ENCODE assay signal across 8 cellular contexts in genomic region chr17:82334622-82335394, GRCh38. TPM values are rescaled to one million over a fixed set of nuclear protein-coding genes. Genes with fewer than 3 reads are reported as not detected.
DNase-seq lines count a peak whose midpoint lies in the region; ATAC-seq, FAIRE-seq and TF ChIP-seq lines count a peak whose summit lies in the region.

No MANE protein-coding gene starts in this region.

- H3K36me3 ChIP-seq in HepG2 (replicated peaks in 1 of 2; ENCODE audit: control insufficient read depth in 1 of 2, insufficient read depth in 2 of 2, low read length in 2 of 2) (no peaks in the 10 kb centered on the region), urinary bladder (ENCODE audit: insufficient read depth) (no peaks in the 10 kb centered on the region)

- ATAC-seq in Right ventricle myocardium superior (ENCODE audit: poor library complexity) (peak; percentile 6), Right ventricle myocardium inferior (no peak), HepG2 (no peak), GM19324 (IDR thresholded peaks at IDR 0.05; ENCODE audit: low FRiP score, unreplicated experiment) (no peak), GM21576 (IDR thresholded peaks at IDR 0.05; ENCODE audit: unreplicated experiment) (no peak), HG02678 (IDR thresholded peaks at IDR 0.05; ENCODE audit: unreplicated experiment) (no peak)

- BruUV-seq in HepG2 (replicated peaks; lab: Mats Ljungman, UMichigan): no TSS peak

- DNase-seq in Right ventricle myocardium superior (no peak), Right ventricle myocardium inferior (ENCODE audit: missing footprints) (no peak), HepG2 (ENCODE audit: low spot score) (no peak)

- CTCF ChIA-PET in HepG2 (lab: Yijun Ruan, JAX; ENCODE audit: low intra/inter-chr PET ratio, low total read pairs): no interaction called here

- TF ChIP-seq EP300 in HepG2 (IDR thresholded peaks at IDR 0.05; ENCODE audit: low read depth in 2 of 2, low read length in 2 of 2) (no peak), HepG2 (CRISPR knock-in tag; IDR thresholded peaks at IDR 0.05; ENCODE audit: borderline replicate concordance) (no peak)

- H3K4me3 Mint-ChIP-seq in activated naive CD8-positive, alpha-beta T cell: peak overlapping the region; percentile 91

- POLR2A ChIA-PET in HepG2 (lab: Yijun Ruan, JAX): interaction anchor here (1.1 to 20.8 kb wide), 5 partner anchors 7 to 42 kb away, joined by 3 to 270 read pairs (median 44); no protein-coding TSS in a partner anchor

- H3K4me1 Mint-ChIP-seq in activated naive CD8-positive, alpha-beta T cell (ENCODE audit: low read depth): peaks cover 20% of the 10 kb centered on the region

- no peak for TF ChIP-seq RAD21 in HepG2 (CRISPR knock-in tag; IDR thresholded peaks at IDR 0.05)

- H3K4me1 ChIP-seq in HepG2 (ENCODE audit: insufficient read depth, low read length) (peaks cover 88% of the 10 kb centered on the region), urinary bladder (ENCODE audit: insufficient read depth) (no peaks in the 10 kb centered on the region)

- H3K9me3 ChIP-seq in HepG2 (ENCODE audit: low read length): no peaks in the 10 kb centered on the region

- no peak overlapping the region for H2AFZ ChIP-seq in HepG2 (ENCODE audit: low read length)

- TF ChIP-seq POLR2A in HepG2 (IDR thresholded peaks at IDR 0.05; ENCODE audit: insufficient read depth in 1 of 2, low read depth in 2 of 2, low read length in 2 of 2): 0 out of 4 replicates have a peak, but pooled peaks of 1 of the 2 experiments have one; percentile 22

- H3K27ac Mint-ChIP-seq in activated naive CD8-positive, alpha-beta T cell: peak overlapping the region; percentile 87

- no peak for TF ChIP-seq CTCF in HepG2 (CRISPR knock-in tag; IDR thresholded peaks at IDR 0.05)

- in situ Hi-C loops in HepG2 (cut with HindIII; ENCODE audit: extremely low pct_ligation_motif_present, low pct_unique_long_range_greater_than_20kb): no loop called here

- H3K27me3 ChIP-seq in HepG2 (ENCODE audit: control insufficient read depth in 1 of 2, insufficient read depth in 2 of 2, low read length in 2 of 2): no peaks in the 10 kb centered on the region

- no peaks in the 10 kb centered on the region for H3K9me3 Mint-ChIP-seq in activated naive CD8-positive, alpha-beta T cell (ENCODE audit: low read depth)

- 25% methylated on average over 16 of the region's 16 CpGs for WGBS in HepG2 (ENCODE audit: low lambda C conversion rate)
- 39% methylated on average over 16 of the region's 16 CpGs for WGBS in urinary bladder

- intact Hi-C loops in Right ventricle myocardium superior (cut with DNase I): no loop called here
- intact Hi-C loops in Right ventricle myocardium inferior (cut with DNase I): no loop called here
- intact Hi-C loops in HepG2 (cut with micrococcal nuclease; ENCODE audit: unreplicated experiment): loop anchor here (5.0 to 10.0 kb wide), 2 partner anchors 33 to 180 kb away; partner anchors contain the start of gene FOXK2

- H3K4me3 ChIP-seq in HepG2 (replicated peaks in 1 of 3; ENCODE audit: insufficient read depth in 1 of 3, low read depth in 2 of 3, low read length in 3 of 3) (peak overlapping the region; percentile 25 to 63 (median 33); a peak in 5 of 6 replicates), urinary bladder (ENCODE audit: low read depth, low read length) (peak overlapping the region; percentile 34)

- H3K79me2 ChIP-seq in HepG2 (ENCODE audit: insufficient read depth, low read length): peaks cover 3% of the 10 kb centered on the region

- H3K9ac ChIP-seq in HepG2 (ENCODE audit: insufficient read depth, low read depth, low read length): peak overlapping the region; percentile 43

- no peaks in the 10 kb centered on the region for H3K27me3 Mint-ChIP-seq in activated naive CD8-positive, alpha-beta T cell

- FAIRE-seq in HepG2 (lab: Jason Lieb, UNC): peak; percentile 73

- H3K27ac ChIP-seq in HepG2 (ENCODE audit: extremely low read length, insufficient read depth, low read length): peak overlapping the region; percentile 38
- peak overlapping the region; percentile 11 for H3K27ac ChIP-seq in urinary bladder (ENCODE audit: low read depth)

- peak overlapping the region; percentile 71 for H3K4me2 ChIP-seq in HepG2 (ENCODE audit: low read depth, low read length)

- H4K20me1 ChIP-seq in HepG2 (ENCODE audit: insufficient read depth, low read length): no peaks in the 10 kb centered on the region

- H3K36me3 Mint-ChIP-seq in activated naive CD8-positive, alpha-beta T cell: no peaks in the 10 kb centered on the region

RNA-seq across cellular contexts. Expression of gene SECTM1, which starts 1.2 kb away (rescaled TPM):
- total RNA-seq in Right ventricle myocardium superior (4.3 TPM), Right ventricle myocardium inferior (4.9 TPM), HepG2 (2016; rRNA removed; fragmentation: Illumina TruSeq; extraction: Trizol) (2.4 and 5.3 TPM in 2 replicates), urinary bladder (15.9 TPM)
- total RNA-seq in HepG2 (2016; cell fraction: cytosol; rRNA removed; fragmentation: Illumina TruSeq; extraction: Trizol; ENCODE audit: low read depth): 3.3 TPM in 2 replicates
- 3.0 and 5.5 TPM in 2 replicates for total RNA-seq in HepG2 (2016; cell fraction: insoluble cytoplasmic fraction; rRNA removed; fragmentation: Illumina TruSeq; extraction: Trizol)
- 3.8 and 5.6 TPM in 2 replicates for total RNA-seq in HepG2 (2016; cell fraction: membrane; rRNA removed; fragmentation: Illumina TruSeq; extraction: Trizol)
- 6.9 and 7.3 TPM in 2 replicates for total RNA-seq in HepG2 (2016; cell fraction: nucleus; rRNA removed; fragmentation: Illumina TruSeq; extraction: Trizol)
- polyA plus RNA-seq in HepG2 (2011; rRNA removed) (3.5 and 4.2 TPM in 2 replicates), urinary bladder (19.2 TPM)
- 2.7 and 4.2 TPM in 2 replicates for polyA plus RNA-seq in HepG2 (2011; cell fraction: cytosol; rRNA removed)
- polyA plus RNA-seq in HepG2 (2011; cell fraction: nucleus; rRNA removed): 6.7 and 7.1 TPM in 2 replicates
- polyA plus RNA-seq in HepG2 (2012): 5.0 and 7.2 TPM in 2 replicates
- 2.6 and 3.4 TPM in 2 replicates for polyA plus RNA-seq in HepG2 (2016; cell fraction: cytosol; fragmentation: Illumina TruSeq; extraction: Trizol; ENCODE audit: low read depth)
- 4.0 and 4.2 TPM in 2 replicates for polyA plus RNA-seq in HepG2 (2016; cell fraction: insoluble cytoplasmic fraction; fragmentation: Illumina TruSeq; extraction: Trizol; ENCODE audit: low read depth)
- 4.3 and 4.7 TPM in 2 replicates for polyA plus RNA-seq in HepG2 (2016; cell fraction: membrane; fragmentation: Illumina TruSeq; extraction: Trizol; ENCODE audit: low read depth)
- 5.1 and 5.5 TPM in 2 replicates for polyA plus RNA-seq in HepG2 (2016; cell fraction: nucleus; fragmentation: Illumina TruSeq; extraction: Trizol; ENCODE audit: insufficient read depth, low read depth)
- polyA minus RNA-seq in HepG2 (2011; rRNA and poly(A)+ RNA removed; ENCODE audit: low replicate concordance): 8.8 and 15.0 TPM in 2 replicates
- polyA minus RNA-seq in HepG2 (2011; cell fraction: cytosol; rRNA and poly(A)+ RNA removed): 1.9 and 2.6 TPM in 2 replicates
- 5.0 and 7.3 TPM in 2 replicates for polyA minus RNA-seq in HepG2 (2011; cell fraction: nucleus; rRNA and poly(A)+ RNA removed)

RNA-seq across cellular contexts. Expression of gene CD7, which starts 17.4 kb away (rescaled TPM):
- total RNA-seq in Right ventricle myocardium superior (0.75 TPM), Right ventricle myocardium inferior (0.73 TPM), HepG2 (2016; rRNA removed; fragmentation: Illumina TruSeq; extraction: Trizol) (29.7 and 67.6 TPM in 2 replicates), urinary bladder (0.69 TPM)
- 23.3 and 25.5 TPM in 2 replicates for total RNA-seq in HepG2 (2016; cell fraction: cytosol; rRNA removed; fragmentation: Illumina TruSeq; extraction: Trizol; ENCODE audit: low read depth)
- 24.7 and 74.3 TPM in 2 replicates for total RNA-seq in HepG2 (2016; cell fraction: insoluble cytoplasmic fraction; rRNA removed; fragmentation: Illumina TruSeq; extraction: Trizol)
- total RNA-seq in HepG2 (2016; cell fraction: membrane; rRNA removed; fragmentation: Illumina TruSeq; extraction: Trizol): 36.8 and 47.2 TPM in 2 replicates
- total RNA-seq in HepG2 (2016; cell fraction: nucleus; rRNA removed; fragmentation: Illumina TruSeq; extraction: Trizol): 53.2 and 64.7 TPM in 2 replicates
- polyA plus RNA-seq in HepG2 (2011; rRNA removed) (72.7 and 76.4 TPM in 2 replicates), urinary bladder (3.7 TPM)
- polyA plus RNA-seq in HepG2 (2011; cell fraction: cytosol; rRNA removed): 34.4 and 89.4 TPM in 2 replicates
- polyA plus RNA-seq in HepG2 (2011; cell fraction: nucleus; rRNA removed): 127 and 155 TPM in 2 replicates
- polyA plus RNA-seq in HepG2 (2012): 46.2 and 62.8 TPM in 2 replicates
- 56.5 and 63.8 TPM in 2 replicates for polyA plus RNA-seq in HepG2 (2016; cell fraction: cytosol; fragmentation: Illumina TruSeq; extraction: Trizol; ENCODE audit: low read depth)
- 56.7 and 68.4 TPM in 2 replicates for polyA plus RNA-seq in HepG2 (2016; cell fraction: insoluble cytoplasmic fraction; fragmentation: Illumina TruSeq; extraction: Trizol; ENCODE audit: low read depth)
- polyA plus RNA-seq in HepG2 (2016; cell fraction: membrane; fragmentation: Illumina TruSeq; extraction: Trizol; ENCODE audit: low read depth): 78.3 and 78.6 TPM in 2 replicates
- polyA plus RNA-seq in HepG2 (2016; cell fraction: nucleus; fragmentation: Illumina TruSeq; extraction: Trizol; ENCODE audit: insufficient read depth, low read depth): 226 and 244 TPM in 2 replicates
- 43.3 TPM in 1 of 2 replicates, not detected in the other for polyA minus RNA-seq in HepG2 (2011; rRNA and poly(A)+ RNA removed; ENCODE audit: low replicate concordance)
- 31.0 and 32.1 TPM in 2 replicates for polyA minus RNA-seq in HepG2 (2011; cell fraction: cytosol; rRNA and poly(A)+ RNA removed)
- 7.9 and 8.8 TPM in 2 replicates for polyA minus RNA-seq in HepG2 (2011; cell fraction: nucleus; rRNA and poly(A)+ RNA removed)

RNA-seq across cellular contexts. Expression of gene TEX19, which starts 24.2 kb away (rescaled TPM):
- total RNA-seq in Right ventricle myocardium superior: not detected
- total RNA-seq in Right ventricle myocardium inferior: not detected
- total RNA-seq in HepG2 (2016; rRNA removed; fragmentation: Illumina TruSeq; extraction: Trizol): 1.3 and 1.8 TPM in 2 replicates
- 0.61 and 0.62 TPM in 2 replicates for total RNA-seq in HepG2 (2016; cell fraction: cytosol; rRNA removed; fragmentation: Illumina TruSeq; extraction: Trizol; ENCODE audit: low read depth)
- 1.6 TPM in 2 replicates for total RNA-seq in HepG2 (2016; cell fraction: insoluble cytoplasmic fraction; rRNA removed; fragmentation: Illumina TruSeq; extraction: Trizol)
- 1.4 and 1.7 TPM in 2 replicates for total RNA-seq in HepG2 (2016; cell fraction: membrane; rRNA removed; fragmentation: Illumina TruSeq; extraction: Trizol)
- total RNA-seq in HepG2 (2016; cell fraction: nucleus; rRNA removed; fragmentation: Illumina TruSeq; extraction: Trizol): 0.31 and 0.50 TPM in 2 replicates
- 4.9 and 6.0 TPM in 2 replicates for polyA plus RNA-seq in HepG2 (2011; rRNA removed)
- 4.4 and 5.4 TPM in 2 replicates for polyA plus RNA-seq in HepG2 (2011; cell fraction: cytosol; rRNA removed)
- 1.8 TPM in 2 replicates for polyA plus RNA-seq in HepG2 (2011; cell fraction: nucleus; rRNA removed)
- 3.9 TPM in 2 replicates for polyA plus RNA-seq in HepG2 (2012)
- 0.29 and 0.36 TPM in 2 replicates for polyA plus RNA-seq in HepG2 (2016; cell fraction: cytosol; fragmentation: Illumina TruSeq; extraction: Trizol; ENCODE audit: low read depth)
- 1.2 and 1.6 TPM in 2 replicates for polyA plus RNA-seq in HepG2 (2016; cell fraction: insoluble cytoplasmic fraction; fragmentation: Illumina TruSeq; extraction: Trizol; ENCODE audit: low read depth)
- 0.61 and 0.72 TPM in 2 replicates for polyA plus RNA-seq in HepG2 (2016; cell fraction: membrane; fragmentation: Illumina TruSeq; extraction: Trizol; ENCODE audit: low read depth)
- 0.55 and 1.4 TPM in 2 replicates for polyA plus RNA-seq in HepG2 (2016; cell fraction: nucleus; fragmentation: Illumina TruSeq; extraction: Trizol; ENCODE audit: insufficient read depth, low read depth)
- 1.6 and 8.6 TPM in 2 replicates for polyA minus RNA-seq in HepG2 (2011; rRNA and poly(A)+ RNA removed; ENCODE audit: low replicate concordance)
- polyA minus RNA-seq in HepG2 (2011; cell fraction: cytosol; rRNA and poly(A)+ RNA removed): 1.8 and 2.5 TPM in 2 replicates
- polyA minus RNA-seq in HepG2 (2011; cell fraction: nucleus; rRNA and poly(A)+ RNA removed): 0.26 and 0.50 TPM in 2 replicates
- not detected for total RNA-seq in urinary bladder
- not detected for polyA plus RNA-seq in urinary bladder

RNA-seq across cellular contexts. Expression of gene UTS2R, which starts 36.8 kb away (rescaled TPM):
- 0.81 TPM for total RNA-seq in Right ventricle myocardium superior
- 0.76 TPM for total RNA-seq in Right ventricle myocardium inferior
- 0.13 TPM in 1 of 2 replicates, not detected in the other for total RNA-seq in HepG2 (2016; rRNA removed; fragmentation: Illumina TruSeq; extraction: Trizol)
- total RNA-seq in HepG2 (2016; cell fraction: cytosol; rRNA removed; fragmentation: Illumina TruSeq; extraction: Trizol; ENCODE audit: low read depth): not detected in 2 replicates
- total RNA-seq in HepG2 (2016; cell fraction: insoluble cytoplasmic fraction; rRNA removed; fragmentation: Illumina TruSeq; extraction: Trizol): 0.11 TPM in 1 of 2 replicates, not detected in the other
- total RNA-seq in HepG2 (2016; cell fraction: membrane; rRNA removed; fragmentation: Illumina TruSeq; extraction: Trizol): not detected in 2 replicates
- 0.38 TPM in 1 of 2 replicates, not detected in the other for total RNA-seq in HepG2 (2016; cell fraction: nucleus; rRNA removed; fragmentation: Illumina TruSeq; extraction: Trizol)
- polyA plus RNA-seq in HepG2 (2011; rRNA removed): 0.10 and 0.15 TPM in 2 replicates
- 0.08 and 0.12 TPM in 2 replicates for polyA plus RNA-seq in HepG2 (2011; cell fraction: cytosol; rRNA removed)
- polyA plus RNA-seq in HepG2 (2011; cell fraction: nucleus; rRNA removed): 1.7 and 2.2 TPM in 2 replicates
- 0.19 and 0.20 TPM in 2 replicates for polyA plus RNA-seq in HepG2 (2012)
- polyA plus RNA-seq in HepG2 (2016; cell fraction: cytosol; fragmentation: Illumina TruSeq; extraction: Trizol; ENCODE audit: low read depth): not detected in 2 replicates
- 0.17 TPM in 1 of 2 replicates, not detected in the other for polyA plus RNA-seq in HepG2 (2016; cell fraction: insoluble cytoplasmic fraction; fragmentation: Illumina TruSeq; extraction: Trizol; ENCODE audit: low read depth)
- polyA plus RNA-seq in HepG2 (2016; cell fraction: membrane; fragmentation: Illumina TruSeq; extraction: Trizol; ENCODE audit: low read depth): not detected in 2 replicates
- not detected in 2 replicates for polyA plus RNA-seq in HepG2 (2016; cell fraction: nucleus; fragmentation: Illumina TruSeq; extraction: Trizol; ENCODE audit: insufficient read depth, low read depth)
- polyA minus RNA-seq in HepG2 (2011; rRNA and poly(A)+ RNA removed; ENCODE audit: low replicate concordance): 0.32 TPM in 1 of 2 replicates, not detected in the other
- not detected in 2 replicates for polyA minus RNA-seq in HepG2 (2011; cell fraction: cytosol; rRNA and poly(A)+ RNA removed)
- polyA minus RNA-seq in HepG2 (2011; cell fraction: nucleus; rRNA and poly(A)+ RNA removed): 0.50 TPM in 1 of 2 replicates, not detected in the other
- total RNA-seq in urinary bladder: not detected
- polyA plus RNA-seq in urinary bladder: not detected

Comparison
In these comparisons a context has a peak if more than half of its experiments do, and no peak if none do; other contexts are left out.
1. RNA of gene CD7, which starts 17.4 kb away (total RNA-seq): 23.3 to 74.3 TPM in HepG2; 0.75 TPM in Right ventricle myocardium superior (single experiment), 0.73 TPM in Right ventricle myocardium inferior (single experiment) and 0.69 TPM in urinary bladder (single experiment); every median in the first group is over 10 times any median in the second.